1 cellular context compared by ENCODE assay signal in genomic region chr16:27839419-27839818, GRCh38.
TF ChIP-seq lines count a peak whose summit lies in the region.

No MANE protein-coding gene starts in this region.

TF ChIP-seq in IMR-90, 13 proteins besides CTCF, POLR2A, EP300 and RAD21 (continued from another document):
- no peak for TF ChIP-seq ELK1 (IDR thresholded peaks at IDR 0.05; ENCODE audit: borderline replicate concordance, low read depth, low read length)
- no peak for TF ChIP-seq FOS (IDR thresholded peaks at IDR 0.05; ENCODE audit: low read depth, low read length)
- TF ChIP-seq CEBPB (IDR thresholded peaks at IDR 0.05; ENCODE audit: low read depth, low read length), result no peak
- TF ChIP-seq, protein P1, sequence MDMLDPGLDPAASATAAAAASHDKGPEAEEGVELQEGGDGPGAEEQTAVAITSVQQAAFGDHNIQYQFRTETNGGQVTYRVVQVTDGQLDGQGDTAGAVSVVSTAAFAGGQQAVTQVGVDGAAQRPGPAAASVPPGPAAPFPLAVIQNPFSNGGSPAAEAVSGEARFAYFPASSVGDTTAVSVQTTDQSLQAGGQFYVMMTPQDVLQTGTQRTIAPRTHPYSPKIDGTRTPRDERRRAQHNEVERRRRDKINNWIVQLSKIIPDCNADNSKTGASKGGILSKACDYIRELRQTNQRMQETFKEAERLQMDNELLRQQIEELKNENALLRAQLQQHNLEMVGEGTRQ (IDR thresholded peaks at IDR 0.05; ENCODE audit: low read depth, low read length), result no peak
TF ChIP-seq in IMR-90: peak in this region for 0.
